8 cellular contexts compared by ENCODE assay signal in the genomic region with DNA sequence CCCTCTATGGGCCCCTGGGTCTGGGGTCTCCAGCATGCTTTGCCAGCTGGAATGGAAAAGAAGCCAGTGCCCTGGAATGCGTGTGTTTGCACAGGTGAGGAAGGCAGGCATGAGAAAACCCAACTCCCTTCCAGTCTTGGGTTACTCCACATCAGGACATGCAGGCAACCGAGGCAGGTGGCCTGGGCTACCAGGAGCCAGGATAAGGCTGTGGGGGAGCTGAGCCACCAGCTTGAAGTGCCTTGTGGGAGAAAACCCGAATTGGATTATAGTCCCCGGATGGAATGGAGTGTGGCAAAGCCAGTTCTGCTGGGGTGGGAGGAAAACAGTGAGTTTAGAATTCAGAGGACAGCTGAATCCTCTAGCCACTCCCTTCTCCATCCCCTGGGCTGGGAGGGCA. TPM values are rescaled to one million over a fixed set of nuclear protein-coding genes. Genes with fewer than 3 reads are reported as not detected.
DNase-seq lines count a peak whose midpoint lies in the region; ATAC-seq and TF ChIP-seq lines count a peak whose summit lies in the region.

No MANE protein-coding gene starts in this region.

- H3K36me3 Mint-ChIP-seq in osteocyte (ENCODE audit: unreplicated experiment) = no peaks in the 10 kb centered on the region

- POLR2A ChIA-PET in AG04450 (lab: Yijun Ruan, JAX) = no interaction called here

- no peak overlapping the region for H3K27ac Mint-ChIP-seq in osteocyte (ENCODE audit: unreplicated experiment)

- CTCF ChIA-PET in AG04450 (lab: Charles Lee) = interaction anchor here (1.8 kb wide), 1 partner anchor 40 kb away, joined by 5 read pairs; no protein-coding TSS in a partner anchor

- no peaks in the 10 kb centered on the region for H3K36me3 ChIP-seq in kidney epithelial cell (ENCODE audit: control insufficient read depth, insufficient read depth, low read length)

- no peak overlapping the region for H3K4me3 Mint-ChIP-seq in osteocyte (ENCODE audit: unreplicated experiment)

- H3K27me3 ChIP-seq in AG04450 (ENCODE audit: control insufficient read depth, insufficient read depth, low read length) (peaks cover 92% of the 10 kb centered on the region), kidney epithelial cell (ENCODE audit: control insufficient read depth, insufficient read depth, low read length) (peaks cover 82% of the 10 kb centered on the region)

- H3K9me3 ChIP-seq in AG04450 (ENCODE audit: control insufficient read depth, insufficient read depth, low read length) = no peaks in the 10 kb centered on the region

- no peaks in the 10 kb centered on the region for H3K9me3 Mint-ChIP-seq in osteocyte (ENCODE audit: unreplicated experiment)

- H3K4me3 ChIP-seq in AG04450 (ENCODE audit: low read depth, low read length) = no peak overlapping the region
- no peak overlapping the region for H3K4me3 ChIP-seq in kidney epithelial cell (ENCODE audit: low read depth, low read length)

- H3K27ac ChIP-seq in AG04450 (ENCODE audit: low read depth, low read length) = no peak overlapping the region

- DNase-seq in AG04450 (ENCODE audit: low read depth, low spot score) (peak; percentile 13), H4 (ENCODE audit: low spot score) (peak; percentile 82), NCI-H2196 (lab: John Stamatoyannopoulos, UW; ENCODE audit: unreplicated experiment) (peak; percentile 81), amniotic epithelial cell (ENCODE audit: low read depth) (peak; percentile 83), kidney epithelial cell (ENCODE audit: low read depth) (peak; percentile 34), osteocyte (ENCODE audit: extremely low spot score, unreplicated experiment) (no peak)

- peaks cover 6% of the 10 kb centered on the region for H3K4me1 Mint-ChIP-seq in osteocyte (ENCODE audit: unreplicated experiment)

- ATAC-seq in HG03108 (IDR thresholded peaks at IDR 0.05; ENCODE audit: unreplicated experiment) (no peak), GM18868 (IDR thresholded peaks at IDR 0.05; ENCODE audit: unreplicated experiment) (no peak)

- TF ChIP-seq CTCF in AG04450 (IDR thresholded peaks at IDR 0.05; ENCODE audit: low read depth, low read length) (no peak), kidney epithelial cell (IDR thresholded peaks at IDR 0.05; ENCODE audit: insufficient read depth, low read length, poor library complexity, severe bottlenecking) (no peak), osteocyte (IDR thresholded peaks at IDR 0.05) (no peak)

- peaks cover 74% of the 10 kb centered on the region for H3K27me3 Mint-ChIP-seq in osteocyte (ENCODE audit: unreplicated experiment)

RNA-seq across cellular contexts. Expression of a gene that starts 7.2 kb away (rescaled TPM):
- not detected in 2 replicates for polyA plus RNA-seq in AG04450 (2011; rRNA removed)
- 0.13 TPM in 1 of 2 replicates, not detected in the other for polyA minus RNA-seq in AG04450 (2011; rRNA and poly(A)+ RNA removed)
- 0.12 TPM in 1 of 2 replicates, not detected in the other for total RNA-seq in H4 (2014; rRNA removed; shearing (Covaris generic))
- total RNA-seq in kidney epithelial cell = 0.27 and 0.84 TPM in 2 replicates
- total RNA-seq in osteocyte = 0.05 TPM in 1 of 2 replicates, not detected in the other
